ENCODE assay signal across 1 cellular context in genomic region chr14:89302396-89302950, GRCh38.
TF ChIP-seq lines count a peak whose summit lies in the region.

No MANE protein-coding gene starts in this region.

TF ChIP-seq in IMR-90, 13 proteins besides CTCF, POLR2A, EP300 and RAD21 (continued from another document):
- no peak for TF ChIP-seq ELK1 (IDR thresholded peaks at IDR 0.05; ENCODE audit: borderline replicate concordance, low read depth, low read length)
- TF ChIP-seq MAZ (IDR thresholded peaks at IDR 0.05; ENCODE audit: borderline replicate concordance, low read depth, low read length): no peak
